Comparison of ENCODE assay signal across 1 cellular context in genomic region chr14:45222485-45223262, GRCh38.
TF ChIP-seq lines count a peak whose summit lies in the region.

No MANE protein-coding gene starts in this region.

TF ChIP-seq in HEK293, 187 proteins besides CTCF, POLR2A, EP300 and RAD21:
- TF ChIP-seq PRDM6 (tag by site-specific recombination; IDR thresholded peaks at IDR 0.05) (no peak), SCRT2 (tag by site-specific recombination; IDR thresholded peaks at IDR 0.05) (peak; percentile 57; the same call in 1 of the 2 replicates), ZNF555 (tag by site-specific recombination; conservative IDR thresholded peaks at IDR 0.05) (no peak)
